In the genomic region with DNA sequence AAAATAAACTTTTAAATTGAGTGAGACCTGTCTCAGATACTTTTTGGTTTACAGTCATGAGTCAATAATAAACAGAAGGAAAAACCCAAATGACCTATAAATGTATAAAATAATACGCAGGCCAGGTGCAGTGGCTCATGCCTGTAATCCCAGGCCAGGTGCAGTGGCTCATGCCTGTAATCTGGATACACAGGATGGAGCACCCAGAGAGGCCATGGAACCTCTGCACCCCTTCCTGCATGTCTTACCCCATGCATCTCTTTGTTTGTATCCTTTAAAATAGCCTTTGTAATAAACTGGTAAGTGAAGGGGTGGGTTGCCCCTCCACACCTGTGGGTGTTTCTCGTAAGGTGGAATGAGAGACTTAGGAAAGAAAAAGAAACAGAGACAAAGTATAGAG, we compare ENCODE assay signal across 1 cellular context.
TF ChIP-seq lines count a peak whose summit lies in the region.

No MANE protein-coding gene starts in this region.

TF ChIP-seq in GM23338, 12 proteins besides CTCF, POLR2A, EP300 and RAD21 (continued from another document):
- TF ChIP-seq, protein P1, sequence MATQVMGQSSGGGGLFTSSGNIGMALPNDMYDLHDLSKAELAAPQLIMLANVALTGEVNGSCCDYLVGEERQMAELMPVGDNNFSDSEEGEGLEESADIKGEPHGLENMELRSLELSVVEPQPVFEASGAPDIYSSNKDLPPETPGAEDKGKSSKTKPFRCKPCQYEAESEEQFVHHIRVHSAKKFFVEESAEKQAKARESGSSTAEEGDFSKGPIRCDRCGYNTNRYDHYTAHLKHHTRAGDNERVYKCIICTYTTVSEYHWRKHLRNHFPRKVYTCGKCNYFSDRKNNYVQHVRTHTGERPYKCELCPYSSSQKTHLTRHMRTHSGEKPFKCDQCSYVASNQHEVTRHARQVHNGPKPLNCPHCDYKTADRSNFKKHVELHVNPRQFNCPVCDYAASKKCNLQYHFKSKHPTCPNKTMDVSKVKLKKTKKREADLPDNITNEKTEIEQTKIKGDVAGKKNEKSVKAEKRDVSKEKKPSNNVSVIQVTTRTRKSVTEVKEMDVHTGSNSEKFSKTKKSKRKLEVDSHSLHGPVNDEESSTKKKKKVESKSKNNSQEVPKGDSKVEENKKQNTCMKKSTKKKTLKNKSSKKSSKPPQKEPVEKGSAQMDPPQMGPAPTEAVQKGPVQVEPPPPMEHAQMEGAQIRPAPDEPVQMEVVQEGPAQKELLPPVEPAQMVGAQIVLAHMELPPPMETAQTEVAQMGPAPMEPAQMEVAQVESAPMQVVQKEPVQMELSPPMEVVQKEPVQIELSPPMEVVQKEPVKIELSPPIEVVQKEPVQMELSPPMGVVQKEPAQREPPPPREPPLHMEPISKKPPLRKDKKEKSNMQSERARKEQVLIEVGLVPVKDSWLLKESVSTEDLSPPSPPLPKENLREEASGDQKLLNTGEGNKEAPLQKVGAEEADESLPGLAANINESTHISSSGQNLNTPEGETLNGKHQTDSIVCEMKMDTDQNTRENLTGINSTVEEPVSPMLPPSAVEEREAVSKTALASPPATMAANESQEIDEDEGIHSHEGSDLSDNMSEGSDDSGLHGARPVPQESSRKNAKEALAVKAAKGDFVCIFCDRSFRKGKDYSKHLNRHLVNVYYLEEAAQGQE (IDR thresholded peaks at IDR 0.05; ENCODE audit: unreplicated experiment): no peak
